Comparison of ENCODE assay signal across 11 cellular contexts in genomic region chr2:119283873-119284331, GRCh38.
A peak's percentile ranks its signal among the peaks of the same experiment; 100 is the strongest.
DNase-seq lines count a peak whose midpoint lies in the region; ATAC-seq and TF ChIP-seq lines count a peak whose summit lies in the region.
"Had no signal": no experiment of that assay in that cellular context is flagged by ENCODE, and none has a peak within 500 bp of the region (broad histone marks: within the 10 kb centered on the region; RNA-seq: fewer than 3 reads in every experiment).

No MANE protein-coding gene starts in this region.

- H3K27ac ChIP-seq in RWPE1 = peak overlapping the region; percentile 71
- no peak overlapping the region for H3K27ac ChIP-seq in foreskin keratinocyte
- H3K27ac ChIP-seq in psoas muscle = peak overlapping the region; percentile 81

- H3K27me3 Mint-ChIP-seq in activated T-cell treated with anti-CD3 and anti-CD28 coated beads, Interleukin-2, amount 50 U/mL, for 72 hours (ENCODE audit: low read depth) = no peaks in the 10 kb centered on the region
- H3K27me3 Mint-ChIP-seq: IgD-negative memory B cell had no signal

- H3K4me1 Mint-ChIP-seq in activated T-cell treated with anti-CD3 and anti-CD28 coated beads, Interleukin-2, amount 50 U/mL, for 72 hours (ENCODE audit: low read depth) = no peaks in the 10 kb centered on the region
- H3K4me1 Mint-ChIP-seq: IgD-negative memory B cell had no signal

- no peak overlapping the region for H3K4me3 Mint-ChIP-seq in activated T-cell treated with anti-CD3 and anti-CD28 coated beads, Interleukin-2, amount 50 U/mL, for 72 hours
- H3K4me3 Mint-ChIP-seq: IgD-negative memory B cell had no signal

- POLR2A ChIA-PET in RWPE1 (lab: Yijun Ruan, JAX; ENCODE audit: low non-redundant PET) = no interaction called here

- no peaks in the 10 kb centered on the region for H3K9me3 Mint-ChIP-seq in activated T-cell treated with anti-CD3 and anti-CD28 coated beads, Interleukin-2, amount 50 U/mL, for 72 hours
- H3K9me3 Mint-ChIP-seq: IgD-negative memory B cell had no signal

- ATAC-seq in foreskin keratinocyte (peak; percentile 93), psoas muscle (peak; percentile 96 to 98 (median 98)), GM18858 (IDR thresholded peaks at IDR 0.05; ENCODE audit: unreplicated experiment) (no peak)
- no peak for ATAC-seq in activated T-cell treated with anti-CD3 and anti-CD28 coated beads, Interleukin-2, amount 50 U/mL, for 72 hours (replicated peaks in 1 of 2)
- ATAC-seq: GM12878 had no signal

- in situ Hi-C loops in G401 (cut with HindIII; ENCODE audit: low sequenced_read_pairs) (no loop called here), HAP-1 (cut with MboI; ENCODE audit: low sequenced_read_pairs) (no loop called here)

- CTCF ChIA-PET in RWPE1 (lab: Yijun Ruan, JAX) = no interaction called here

- WGBS in psoas muscle, 3 donors = 23 to 40% (median 27%) methylated on average over 10 of the region's 10 CpGs

- no peaks in the 10 kb centered on the region for H3K9me3 ChIP-seq in psoas muscle
- no peaks in the 10 kb centered on the region for H3K9me3 ChIP-seq in HAP-1

- no peaks in the 10 kb centered on the region for H3K36me3 Mint-ChIP-seq in activated T-cell treated with anti-CD3 and anti-CD28 coated beads, Interleukin-2, amount 50 U/mL, for 72 hours (ENCODE audit: insufficient read depth in 2 of 2)

- H3K36me3 ChIP-seq in psoas muscle (ENCODE audit: insufficient read depth in 1 of 2, low read depth in 1 of 2) (no peaks in the 10 kb centered on the region), HAP-1 (replicated peaks) (no peaks in the 10 kb centered on the region)

- H3K27ac Mint-ChIP-seq in activated T-cell treated with anti-CD3 and anti-CD28 coated beads, Interleukin-2, amount 50 U/mL, for 72 hours = no peak overlapping the region
- H3K27ac Mint-ChIP-seq: IgD-negative memory B cell had no signal

- intact Hi-C loops in psoas muscle (cut with DNase I) = loop anchor here in 1 of 2 donors (5.0 kb wide), 1 partner anchor 52 kb away; no protein-coding TSS in a partner anchor

- H3K4me1 ChIP-seq in foreskin keratinocyte (no peaks in the 10 kb centered on the region), psoas muscle (peaks cover 15% of the 10 kb centered on the region), HAP-1 (no peaks in the 10 kb centered on the region)

- H3K4me3 ChIP-seq in psoas muscle = peak overlapping the region; percentile 28
- H3K4me3 ChIP-seq in HAP-1 = no peak overlapping the region
- H3K4me3 ChIP-seq: GM12878 had no signal

- H3K27me3 ChIP-seq in foreskin keratinocyte (no peaks in the 10 kb centered on the region), psoas muscle (ENCODE audit: insufficient read depth in 3 of 3, low read length in 2 of 3) (no peaks in the 10 kb centered on the region), HAP-1 (ENCODE audit: low read depth) (no peaks in the 10 kb centered on the region)

- DNase-seq in G401 (ENCODE audit: low spot score) (peak; percentile 86), RWPE1 (ENCODE audit: low spot score) (peak; percentile 64), foreskin keratinocyte (peak; percentile 61 to 71), psoas muscle (peak; percentile 84 to 94), HAP-1 (ENCODE audit: low spot score in 2 of 2) (no peak), NCI-H2081 treated with DMSO at 0.1 percent for 48 hours (lab: John Stamatoyannopoulos, UW) (no peak)
- no peak for DNase-seq in activated T-cell treated with anti-CD3 and anti-CD28 coated beads, Interleukin-2, amount 50 U/mL, for 72 hours
- DNase-seq: activated CD8-positive, alpha-beta memory T cell treated with anti-CD3 and anti-CD28 coated beads for 24 hours had no signal

- no peak for TF ChIP-seq CTCF in RWPE1 (conservative IDR thresholded peaks at IDR 0.05; ENCODE audit: low read depth)
- no peak for TF ChIP-seq CTCF in foreskin keratinocyte (conservative IDR thresholded peaks at IDR 0.05)
- TF ChIP-seq CTCF in psoas muscle (IDR thresholded peaks at IDR 0.05) = no peak

Comparison
In these comparisons a context has a peak if more than half of its experiments do, and no peak if none do; other contexts are left out.
1. DNase-seq: peak in G401 (single experiment), RWPE1 (single experiment), foreskin keratinocyte (2 of 2) and psoas muscle (2 of 2); none in activated T-cell treated with anti-CD3 and anti-CD28 coated beads, Interleukin-2, amount 50 U/mL, for 72 hours (0 of 2), HAP-1 (0 of 2) and NCI-H2081 treated with DMSO at 0.1 percent for 48 hours (single experiment).
2. ATAC-seq: peak in foreskin keratinocyte (single experiment) and psoas muscle (4 of 4); none in activated T-cell treated with anti-CD3 and anti-CD28 coated beads, Interleukin-2, amount 50 U/mL, for 72 hours (0 of 2) and GM18858 (single experiment).